1 cellular context compared by ENCODE assay signal in the genomic region with DNA sequence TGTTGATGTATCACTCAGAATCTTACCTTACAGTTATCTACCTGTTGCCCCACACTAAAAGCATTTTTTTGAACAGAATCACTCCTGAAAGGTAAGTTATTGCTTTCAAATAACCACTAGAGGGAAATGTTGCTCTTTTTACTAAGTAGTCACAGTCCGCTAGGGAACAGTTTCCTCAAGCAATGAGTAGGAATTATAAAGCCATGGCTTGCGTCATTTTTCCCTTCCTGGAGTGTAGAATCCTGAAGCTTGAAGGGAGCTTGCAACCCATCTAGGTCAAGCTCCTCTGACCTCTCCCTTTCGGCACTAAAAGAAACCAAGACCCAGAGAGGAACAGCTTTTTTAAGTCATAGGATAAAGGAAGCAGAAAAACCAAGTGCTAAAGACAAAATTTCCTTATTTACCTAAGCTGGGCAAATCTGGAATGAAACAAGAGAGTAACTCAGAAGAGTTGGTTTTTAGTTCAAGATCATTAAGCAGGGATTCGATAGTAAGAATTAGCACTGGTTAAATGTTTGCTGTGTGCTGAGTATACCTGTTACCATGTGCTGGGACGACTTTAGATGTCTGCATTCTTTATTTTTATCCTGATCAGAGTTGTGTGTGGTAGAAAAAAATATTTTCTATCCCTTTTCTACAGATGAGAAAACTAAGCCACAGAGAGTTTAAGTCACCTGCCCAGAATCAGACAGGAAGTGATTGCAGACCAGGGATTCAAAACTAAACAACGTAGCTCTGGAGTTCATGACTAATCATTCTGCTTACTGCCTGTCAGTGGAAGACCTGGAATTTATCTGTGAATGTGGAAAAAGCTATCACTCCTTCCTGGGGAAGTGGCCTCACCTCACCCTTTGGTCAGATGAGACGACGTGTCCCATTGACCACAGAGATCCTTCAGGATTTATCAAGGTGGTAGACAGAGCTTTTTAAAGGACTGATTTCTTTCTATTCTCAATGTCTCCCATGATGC.
A peak's percentile ranks its signal among the peaks of the same experiment; 100 is the strongest.
TF ChIP-seq lines count a peak whose summit lies in the region.

No MANE protein-coding gene starts in this region.

TF ChIP-seq in HepG2, 621 proteins besides CTCF, POLR2A, EP300 and RAD21 (continued from another document and continues in another):
- no peak for TF ChIP-seq ZNF547 (CRISPR knock-in tag; IDR thresholded peaks at IDR 0.05)
- no peak for TF ChIP-seq PRPF4 (IDR thresholded peaks at IDR 0.05; ENCODE audit: low read depth, low read length, poor library complexity, severe bottlenecking)
- TF ChIP-seq, protein P1, sequence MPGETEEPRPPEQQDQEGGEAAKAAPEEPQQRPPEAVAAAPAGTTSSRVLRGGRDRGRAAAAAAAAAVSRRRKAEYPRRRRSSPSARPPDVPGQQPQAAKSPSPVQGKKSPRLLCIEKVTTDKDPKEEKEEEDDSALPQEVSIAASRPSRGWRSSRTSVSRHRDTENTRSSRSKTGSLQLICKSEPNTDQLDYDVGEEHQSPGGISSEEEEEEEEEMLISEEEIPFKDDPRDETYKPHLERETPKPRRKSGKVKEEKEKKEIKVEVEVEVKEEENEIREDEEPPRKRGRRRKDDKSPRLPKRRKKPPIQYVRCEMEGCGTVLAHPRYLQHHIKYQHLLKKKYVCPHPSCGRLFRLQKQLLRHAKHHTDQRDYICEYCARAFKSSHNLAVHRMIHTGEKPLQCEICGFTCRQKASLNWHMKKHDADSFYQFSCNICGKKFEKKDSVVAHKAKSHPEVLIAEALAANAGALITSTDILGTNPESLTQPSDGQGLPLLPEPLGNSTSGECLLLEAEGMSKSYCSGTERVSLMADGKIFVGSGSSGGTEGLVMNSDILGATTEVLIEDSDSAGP (CRISPR knock-in tag; IDR thresholded peaks at IDR 0.05; ENCODE audit: borderline replicate concordance) = no peak
- peak; percentile 75 for TF ChIP-seq ELF3 (CRISPR knock-in tag; IDR thresholded peaks at IDR 0.05)
- TF ChIP-seq EZH2 (conservative IDR thresholded peaks at IDR 0.05; ENCODE audit: low read depth, low read length) = no peak
- no peak for TF ChIP-seq ZNF431 (CRISPR knock-in tag; IDR thresholded peaks at IDR 0.05; ENCODE audit: borderline replicate concordance, low read depth)
- no peak for TF ChIP-seq TBP (CRISPR knock-in tag; IDR thresholded peaks at IDR 0.05)
- no peak for TF ChIP-seq GABPA (IDR thresholded peaks at IDR 0.05; ENCODE audit: low read depth, low read length)
- peak; percentile 51; the same call in 1 of the 2 replicates for TF ChIP-seq GABPA (CRISPR knock-in tag; IDR thresholded peaks at IDR 0.05; ENCODE audit: low read depth)
- no peak for TF ChIP-seq MIER2 (CRISPR knock-in tag; IDR thresholded peaks at IDR 0.05)
- TF ChIP-seq KDM5A (IDR thresholded peaks at IDR 0.05; ENCODE audit: borderline replicate concordance, low read length) = no peak
- peak; percentile 97 for TF ChIP-seq STAG1 (CRISPR knock-in tag; IDR thresholded peaks at IDR 0.05)
- TF ChIP-seq, protein P2, sequence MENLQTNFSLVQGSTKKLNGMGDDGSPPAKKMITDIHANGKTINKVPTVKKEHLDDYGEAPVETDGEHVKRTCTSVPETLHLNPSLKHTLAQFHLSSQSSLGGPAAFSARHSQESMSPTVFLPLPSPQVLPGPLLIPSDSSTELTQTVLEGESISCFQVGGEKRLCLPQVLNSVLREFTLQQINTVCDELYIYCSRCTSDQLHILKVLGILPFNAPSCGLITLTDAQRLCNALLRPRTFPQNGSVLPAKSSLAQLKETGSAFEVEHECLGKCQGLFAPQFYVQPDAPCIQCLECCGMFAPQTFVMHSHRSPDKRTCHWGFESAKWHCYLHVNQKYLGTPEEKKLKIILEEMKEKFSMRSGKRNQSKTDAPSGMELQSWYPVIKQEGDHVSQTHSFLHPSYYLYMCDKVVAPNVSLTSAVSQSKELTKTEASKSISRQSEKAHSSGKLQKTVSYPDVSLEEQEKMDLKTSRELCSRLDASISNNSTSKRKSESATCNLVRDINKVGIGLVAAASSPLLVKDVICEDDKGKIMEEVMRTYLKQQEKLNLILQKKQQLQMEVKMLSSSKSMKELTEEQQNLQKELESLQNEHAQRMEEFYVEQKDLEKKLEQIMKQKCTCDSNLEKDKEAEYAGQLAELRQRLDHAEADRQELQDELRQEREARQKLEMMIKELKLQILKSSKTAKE (CRISPR knock-in tag; IDR thresholded peaks at IDR 0.05; ENCODE audit: borderline replicate concordance) = no peak
- TF ChIP-seq CENPT (CRISPR knock-in tag; IDR thresholded peaks at IDR 0.05; ENCODE audit: low read depth) = no peak
- TF ChIP-seq ZNF530 (CRISPR knock-in tag; IDR thresholded peaks at IDR 0.05; ENCODE audit: low read depth) = no peak
- TF ChIP-seq, protein P3, sequence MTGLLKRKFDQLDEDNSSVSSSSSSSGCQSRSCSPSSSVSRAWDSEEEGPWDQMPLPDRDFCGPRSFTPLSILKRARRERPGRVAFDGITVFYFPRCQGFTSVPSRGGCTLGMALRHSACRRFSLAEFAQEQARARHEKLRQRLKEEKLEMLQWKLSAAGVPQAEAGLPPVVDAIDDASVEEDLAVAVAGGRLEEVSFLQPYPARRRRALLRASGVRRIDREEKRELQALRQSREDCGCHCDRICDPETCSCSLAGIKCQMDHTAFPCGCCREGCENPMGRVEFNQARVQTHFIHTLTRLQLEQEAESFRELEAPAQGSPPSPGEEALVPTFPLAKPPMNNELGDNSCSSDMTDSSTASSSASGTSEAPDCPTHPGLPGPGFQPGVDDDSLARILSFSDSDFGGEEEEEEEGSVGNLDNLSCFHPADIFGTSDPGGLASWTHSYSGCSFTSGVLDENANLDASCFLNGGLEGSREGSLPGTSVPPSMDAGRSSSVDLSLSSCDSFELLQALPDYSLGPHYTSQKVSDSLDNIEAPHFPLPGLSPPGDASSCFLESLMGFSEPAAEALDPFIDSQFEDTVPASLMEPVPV (CRISPR knock-in tag; IDR thresholded peaks at IDR 0.05) = no peak
- 0 out of 2 replicates have a peak, but pooled peaks have one; percentile 23 for TF ChIP-seq POGZ (CRISPR knock-in tag; IDR thresholded peaks at IDR 0.05)
- no peak for TF ChIP-seq NFKBIZ (CRISPR knock-in tag; IDR thresholded peaks at IDR 0.05)
- TF ChIP-seq MXD4 (CRISPR knock-in tag; IDR thresholded peaks at IDR 0.05) = 0 out of 2 replicates have a peak, but pooled peaks have one; percentile 19
- TF ChIP-seq LCORL (IDR thresholded peaks at IDR 0.05) = no peak
- TF ChIP-seq LCORL (CRISPR knock-in tag; IDR thresholded peaks at IDR 0.05) = no peak
- TF ChIP-seq MED8 (CRISPR knock-in tag; IDR thresholded peaks at IDR 0.05; ENCODE audit: insufficient replicate concordance) = no peak
- TF ChIP-seq, protein P4, sequence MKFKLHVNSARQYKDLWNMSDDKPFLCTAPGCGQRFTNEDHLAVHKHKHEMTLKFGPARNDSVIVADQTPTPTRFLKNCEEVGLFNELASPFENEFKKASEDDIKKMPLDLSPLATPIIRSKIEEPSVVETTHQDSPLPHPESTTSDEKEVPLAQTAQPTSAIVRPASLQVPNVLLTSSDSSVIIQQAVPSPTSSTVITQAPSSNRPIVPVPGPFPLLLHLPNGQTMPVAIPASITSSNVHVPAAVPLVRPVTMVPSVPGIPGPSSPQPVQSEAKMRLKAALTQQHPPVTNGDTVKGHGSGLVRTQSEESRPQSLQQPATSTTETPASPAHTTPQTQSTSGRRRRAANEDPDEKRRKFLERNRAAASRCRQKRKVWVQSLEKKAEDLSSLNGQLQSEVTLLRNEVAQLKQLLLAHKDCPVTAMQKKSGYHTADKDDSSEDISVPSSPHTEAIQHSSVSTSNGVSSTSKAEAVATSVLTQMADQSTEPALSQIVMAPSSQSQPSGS (CRISPR knock-in tag; IDR thresholded peaks at IDR 0.05) = no peak
- TF ChIP-seq, protein P5, sequence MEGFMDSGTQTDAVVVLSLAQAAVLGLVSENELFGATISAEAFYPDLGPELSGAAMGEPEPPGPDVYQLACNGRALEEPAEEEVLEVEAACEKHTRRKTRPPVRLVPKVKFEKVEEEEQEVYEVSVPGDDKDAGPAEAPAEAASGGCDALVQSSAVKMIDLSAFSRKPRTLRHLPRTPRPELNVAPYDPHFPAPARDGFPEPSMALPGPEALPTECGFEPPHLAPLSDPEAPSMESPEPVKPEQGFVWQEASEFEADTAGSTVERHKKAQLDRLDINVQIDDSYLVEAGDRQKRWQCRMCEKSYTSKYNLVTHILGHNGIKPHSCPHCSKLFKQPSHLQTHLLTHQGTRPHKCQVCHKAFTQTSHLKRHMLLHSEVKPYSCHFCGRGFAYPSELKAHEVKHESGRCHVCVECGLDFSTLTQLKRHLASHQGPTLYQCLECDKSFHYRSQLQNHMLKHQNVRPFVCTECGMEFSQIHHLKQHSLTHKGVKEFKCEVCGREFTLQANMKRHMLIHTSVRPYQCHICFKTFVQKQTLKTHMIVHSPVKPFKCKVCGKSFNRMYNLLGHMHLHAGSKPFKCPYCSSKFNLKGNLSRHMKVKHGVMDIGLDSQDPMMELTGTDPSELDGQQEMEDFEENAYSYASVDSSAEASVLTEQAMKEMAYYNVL (CRISPR knock-in tag; IDR thresholded peaks at IDR 0.05; ENCODE audit: borderline replicate concordance) = no peak
- TF ChIP-seq ZSCAN21 (CRISPR knock-in tag; IDR thresholded peaks at IDR 0.05; ENCODE audit: borderline replicate concordance) = no peak
- no peak for TF ChIP-seq HNRNPL (IDR thresholded peaks at IDR 0.05; ENCODE audit: low read depth, low read length)
- TF ChIP-seq KDM5B (CRISPR knock-in tag; IDR thresholded peaks at IDR 0.05; ENCODE audit: borderline replicate concordance) = no peak
- no peak for TF ChIP-seq EHMT2 (IDR thresholded peaks at IDR 0.05; ENCODE audit: borderline replicate concordance, low read depth, low read length)
- no peak for TF ChIP-seq ZNF253 (CRISPR knock-in tag; IDR thresholded peaks at IDR 0.05; ENCODE audit: borderline replicate concordance)
- peak; percentile 54; the same call in 1 of the 2 replicates for TF ChIP-seq ZMYM4 (CRISPR knock-in tag; IDR thresholded peaks at IDR 0.05)
- peak; percentile 79 for TF ChIP-seq CEBPB (IDR thresholded peaks at IDR 0.05; ENCODE audit: borderline replicate concordance, low read depth, low read length)
- TF ChIP-seq, protein P6, sequence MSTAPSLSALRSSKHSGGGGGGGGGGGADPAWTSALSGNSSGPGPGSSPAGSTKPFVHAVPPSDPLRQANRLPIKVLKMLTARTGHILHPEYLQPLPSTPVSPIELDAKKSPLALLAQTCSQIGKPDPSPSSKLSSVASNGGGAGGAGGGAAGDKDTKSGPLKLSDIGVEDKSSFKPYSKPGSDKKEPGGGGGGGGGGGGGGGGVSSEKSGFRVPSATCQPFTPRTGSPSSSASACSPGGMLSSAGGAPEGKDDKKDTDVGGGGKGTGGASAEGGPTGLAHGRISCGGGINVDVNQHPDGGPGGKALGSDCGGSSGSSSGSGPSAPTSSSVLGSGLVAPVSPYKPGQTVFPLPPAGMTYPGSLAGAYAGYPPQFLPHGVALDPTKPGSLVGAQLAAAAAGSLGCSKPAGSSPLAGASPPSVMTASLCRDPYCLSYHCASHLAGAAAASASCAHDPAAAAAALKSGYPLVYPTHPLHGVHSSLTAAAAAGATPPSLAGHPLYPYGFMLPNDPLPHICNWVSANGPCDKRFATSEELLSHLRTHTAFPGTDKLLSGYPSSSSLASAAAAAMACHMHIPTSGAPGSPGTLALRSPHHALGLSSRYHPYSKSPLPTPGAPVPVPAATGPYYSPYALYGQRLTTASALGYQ (CRISPR knock-in tag; IDR thresholded peaks at IDR 0.05) = no peak
- TF ChIP-seq, protein P7, sequence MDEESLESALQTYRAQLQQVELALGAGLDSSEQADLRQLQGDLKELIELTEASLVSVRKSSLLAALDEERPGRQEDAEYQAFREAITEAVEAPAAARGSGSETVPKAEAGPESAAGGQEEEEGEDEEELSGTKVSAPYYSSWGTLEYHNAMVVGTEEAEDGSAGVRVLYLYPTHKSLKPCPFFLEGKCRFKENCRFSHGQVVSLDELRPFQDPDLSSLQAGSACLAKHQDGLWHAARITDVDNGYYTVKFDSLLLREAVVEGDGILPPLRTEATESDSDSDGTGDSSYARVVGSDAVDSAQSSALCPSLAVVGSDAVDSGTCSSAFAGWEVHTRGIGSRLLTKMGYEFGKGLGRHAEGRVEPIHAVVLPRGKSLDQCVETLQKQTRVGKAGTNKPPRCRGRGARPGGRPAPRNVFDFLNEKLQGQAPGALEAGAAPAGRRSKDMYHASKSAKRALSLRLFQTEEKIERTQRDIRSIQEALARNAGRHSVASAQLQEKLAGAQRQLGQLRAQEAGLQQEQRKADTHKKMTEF (CRISPR knock-in tag; IDR thresholded peaks at IDR 0.05) = 0 out of 2 replicates have a peak, but pooled peaks have one; percentile 29
- TF ChIP-seq, protein P8, sequence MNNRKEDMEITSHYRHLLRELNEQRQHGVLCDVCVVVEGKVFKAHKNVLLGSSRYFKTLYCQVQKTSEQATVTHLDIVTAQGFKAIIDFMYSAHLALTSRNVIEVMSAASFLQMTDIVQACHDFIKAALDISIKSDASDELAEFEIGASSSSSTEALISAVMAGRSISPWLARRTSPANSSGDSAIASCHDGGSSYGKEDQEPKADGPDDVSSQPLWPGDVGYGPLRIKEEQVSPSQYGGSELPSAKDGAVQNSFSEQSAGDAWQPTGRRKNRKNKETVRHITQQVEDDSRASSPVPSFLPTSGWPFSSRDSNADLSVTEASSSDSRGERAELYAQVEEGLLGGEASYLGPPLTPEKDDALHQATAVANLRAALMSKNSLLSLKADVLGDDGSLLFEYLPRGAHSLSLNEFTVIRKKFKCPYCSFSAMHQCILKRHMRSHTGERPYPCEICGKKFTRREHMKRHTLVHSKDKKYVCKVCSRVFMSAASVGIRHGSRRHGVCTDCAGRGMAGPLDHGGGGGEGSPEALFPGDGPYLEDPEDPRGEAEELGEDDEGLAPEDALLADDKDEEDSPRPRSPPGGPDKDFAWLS (CRISPR knock-in tag; IDR thresholded peaks at IDR 0.05; ENCODE audit: borderline replicate concordance) = no peak
- TF ChIP-seq ZNF772 (CRISPR knock-in tag; IDR thresholded peaks at IDR 0.05) = no peak
- peak; percentile 77 for TF ChIP-seq GATAD2A (CRISPR knock-in tag; IDR thresholded peaks at IDR 0.05)
- TF ChIP-seq ZNF777 (CRISPR knock-in tag; IDR thresholded peaks at IDR 0.05) = no peak
- no peak for TF ChIP-seq PAX8 (CRISPR knock-in tag; IDR thresholded peaks at IDR 0.05; ENCODE audit: borderline replicate concordance)
- no peak for TF ChIP-seq AGO1 (IDR thresholded peaks at IDR 0.05; ENCODE audit: low read depth, low read length, poor library complexity, severe bottlenecking)
- TF ChIP-seq, protein P9, sequence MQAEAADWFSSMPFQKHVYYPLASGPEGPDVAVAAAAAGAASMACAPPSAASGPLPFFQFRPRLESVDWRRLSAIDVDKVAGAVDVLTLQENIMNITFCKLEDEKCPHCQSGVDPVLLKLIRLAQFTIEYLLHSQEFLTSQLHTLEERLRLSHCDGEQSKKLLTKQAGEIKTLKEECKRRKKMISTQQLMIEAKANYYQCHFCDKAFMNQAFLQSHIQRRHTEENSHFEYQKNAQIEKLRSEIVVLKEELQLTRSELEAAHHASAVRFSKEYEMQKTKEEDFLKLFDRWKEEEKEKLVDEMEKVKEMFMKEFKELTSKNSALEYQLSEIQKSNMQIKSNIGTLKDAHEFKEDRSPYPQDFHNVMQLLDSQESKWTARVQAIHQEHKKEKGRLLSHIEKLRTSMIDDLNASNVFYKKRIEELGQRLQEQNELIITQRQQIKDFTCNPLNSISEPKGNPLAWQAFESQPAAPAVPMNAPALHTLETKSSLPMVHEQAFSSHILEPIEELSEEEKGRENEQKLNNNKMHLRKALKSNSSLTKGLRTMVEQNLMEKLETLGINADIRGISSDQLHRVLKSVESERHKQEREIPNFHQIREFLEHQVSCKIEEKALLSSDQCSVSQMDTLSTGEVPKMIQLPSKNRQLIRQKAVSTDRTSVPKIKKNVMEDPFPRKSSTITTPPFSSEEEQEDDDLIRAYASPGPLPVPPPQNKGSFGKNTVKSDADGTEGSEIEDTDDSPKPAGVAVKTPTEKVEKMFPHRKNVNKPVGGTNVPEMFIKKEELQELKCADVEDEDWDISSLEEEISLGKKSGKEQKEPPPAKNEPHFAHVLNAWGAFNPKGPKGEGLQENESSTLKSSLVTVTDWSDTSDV (CRISPR knock-in tag; IDR thresholded peaks at IDR 0.05) = no peak
- no peak for TF ChIP-seq KLF13 (CRISPR knock-in tag; IDR thresholded peaks at IDR 0.05)
- peak; percentile 88 for TF ChIP-seq CEBPG (CRISPR knock-in tag; IDR thresholded peaks at IDR 0.05)
